Comparison of ENCODE assay signal across 33 cellular contexts in the genomic region with DNA sequence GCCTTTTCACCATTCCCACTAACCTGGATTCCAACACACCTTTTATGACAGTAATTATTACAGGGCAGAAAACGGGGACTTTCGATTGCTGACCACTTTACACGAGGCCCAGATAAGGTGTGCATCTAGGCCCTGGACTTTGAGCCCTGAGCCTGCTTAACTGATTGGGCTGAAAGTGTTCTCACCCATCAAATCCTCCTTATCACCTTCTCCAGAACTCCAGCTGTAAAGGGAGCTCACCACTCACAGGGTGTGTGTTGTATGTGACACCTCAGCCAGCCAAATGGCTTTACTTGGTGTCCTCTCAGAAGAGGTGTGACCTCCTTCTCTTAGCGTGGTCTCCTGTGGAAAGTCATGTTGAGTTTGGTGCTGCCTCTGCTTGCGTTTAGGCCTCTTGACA. TPM values are rescaled to one million over a fixed set of nuclear protein-coding genes. Genes with fewer than 3 reads are reported as not detected.
DNase-seq lines count a peak whose midpoint lies in the region; ATAC-seq, FAIRE-seq and TF ChIP-seq lines count a peak whose summit lies in the region.
"Had no signal": no experiment of that assay in that cellular context is flagged by ENCODE, and none has a peak within 500 bp of the region (broad histone marks: within the 10 kb centered on the region; RNA-seq: fewer than 3 reads in every experiment).

No MANE protein-coding gene starts in this region.

- H3K36me3 Mint-ChIP-seq in naive B cell = peaks cover 21 to 22% of the 10 kb centered on the region in 2 donors
- H3K36me3 Mint-ChIP-seq: natural killer cell had no signal

- WGBS in heart left ventricle, 4 donors = 67 to 78% (median 69%) methylated on average over 5 of the region's 5 CpGs
- WGBS in H1 (ENCODE audit: extremely low coverage in 1 of 2, insufficient coverage in 1 of 2, insufficient read length in 1 of 2, insufficient replicate concordance in 2 of 2, low coverage in 1 of 2, low lambda C conversion rate in 2 of 2, missing lambda C conversion rate in 1 of 2), 2 experiments = 88% methylated on average over 5 of the region's 5 CpGs; no CpG with 5 or more reads in 1 of the 2 experiments

- no peaks in the 10 kb centered on the region for H3K27me3 ChIP-seq in heart left ventricle
- H3K27me3 ChIP-seq in H1 (replicated peaks in 1 of 4; ENCODE audit: control insufficient read depth in 3 of 4, extremely low read depth in 1 of 4, insufficient read depth in 3 of 4, low read length in 3 of 4) = no peaks in the 10 kb centered on the region
- no peaks in the 10 kb centered on the region for H3K27me3 ChIP-seq in upper lobe of right lung
- H3K27me3 ChIP-seq: BE2C, ovary, right atrium auricular region, tibial artery had no signal

- no peaks in the 10 kb centered on the region for H3K27me3 Mint-ChIP-seq in naive B cell
- H3K27me3 Mint-ChIP-seq: dendritic cell treated with granulocyte-macrophage colony-stimulating factor and Interleukin-4, amounts not matched to agents 40 ng/mL and 50 ng/mL, for 4 days; memory B cell; stimulated activated naive CD8-positive, alpha-beta T cell treated with anti-CD3 and anti-CD28 coated beads, Interleukin-15, amount 100 ng/mL, for 72 hours had no signal

- H2AK5ac ChIP-seq in H1 (ENCODE audit: low read depth, low read length) = no peak overlapping the region

- no peak for TF ChIP-seq EP300 in H1 (IDR thresholded peaks at IDR 0.05; ENCODE audit: borderline replicate concordance in 1 of 2, low read depth in 2 of 2, low read length in 2 of 2)

- no peak for DNase-seq in left cardiac atrium
- DNase-seq in heart left ventricle = no peak
- no peak for DNase-seq in H1 (ENCODE audit: low read depth in 1 of 2, low spot score in 2 of 2)
- no peak for DNase-seq in naive B cell
- peak; percentile 5 for DNase-seq in upper lobe of right lung
- DNase-seq in ureter (ENCODE audit: low spot score) = no peak
- DNase-seq: activated CD8-positive, alpha-beta memory T cell treated with anti-CD3 and anti-CD28 coated beads, Interleukin-2, amount 50 U/mL, for 4 hours; anterior cingulate cortex; BE2C; caudate nucleus; GF-D8; GOT3; kidney; natural killer cell; NCI-H1092; NCI-H1930; NCI-H526 treated with DMSO at 0.1 percent for 48 hours; ovary; SK-N-SH; stimulated activated CD4-positive, alpha-beta T cell treated with anti-CD3 and anti-CD28 coated beads, Interleukin-12 subunit alpha, Interleukin-12 subunit beta, amount 100 ng/mL, for 4 hours; stimulated activated CD4-positive, alpha-beta T cell treated with anti-CD3 and anti-CD28 coated beads, Interleukin-4, amount 100 ng/mL, for 24 hours; stimulated activated naive CD8-positive, alpha-beta T cell treated with anti-CD3 and anti-CD28 coated beads, Interleukin-15, amount 100 ng/mL, for 72 hours; tibial artery had no signal

- H3K27ac Mint-ChIP-seq in naive B cell = peak overlapping the region in 5 of 6 donors; percentile 5 to 74 (median 48)
- H3K27ac Mint-ChIP-seq: dendritic cell treated with granulocyte-macrophage colony-stimulating factor and Interleukin-4, amounts not matched to agents 40 ng/mL and 50 ng/mL, for 4 days; memory B cell; natural killer cell had no signal

- H3K27ac ChIP-seq in heart left ventricle (no peak overlapping the region), H1 (ENCODE audit: low read depth, low read length) (peak overlapping the region; percentile 15; the same call in 1 of the 2 replicates), upper lobe of right lung (no peak overlapping the region)
- H3K27ac ChIP-seq: ovary, right atrium auricular region, tibial artery, VCaP had no signal

- H3K4ac ChIP-seq in H1 (replicated peaks; ENCODE audit: insufficient read length, low read depth, low read length) = no peak overlapping the region

- H2BK12ac ChIP-seq in H1 (ENCODE audit: low read depth, low read length) = no peak overlapping the region

- intact Hi-C loops in left cardiac atrium (cut with DNase I) (no loop called here), heart left ventricle (cut with DNase I) (no loop called here), upper lobe of right lung (cut with DNase I) (no loop called here)

- no peak overlapping the region for H3K4me3 Mint-ChIP-seq in naive B cell
- H3K4me3 Mint-ChIP-seq: dendritic cell treated with granulocyte-macrophage colony-stimulating factor and Interleukin-4, amounts not matched to agents 40 ng/mL and 50 ng/mL, for 4 days; memory B cell; natural killer cell; stimulated activated naive CD8-positive, alpha-beta T cell treated with anti-CD3 and anti-CD28 coated beads, Interleukin-15, amount 100 ng/mL, for 72 hours had no signal

- no peak overlapping the region for H3K14ac ChIP-seq in H1 (ENCODE audit: insufficient read length)

- H2BK15ac ChIP-seq in H1 (ENCODE audit: low read length) = no peak overlapping the region

- peaks cover 0 to 64% of the 10 kb centered on the region in 2 experiments; a peak in 2 of 4 replicates for H3K79me2 ChIP-seq in H1 (ENCODE audit: control insufficient read depth in 1 of 2, insufficient read depth in 2 of 2, low read length in 2 of 2)

- POLR2A ChIA-PET in H1 (lab: Charles Lee; ENCODE audit: partially characterized antibody) = interaction anchor here (0.6 kb wide), 1 partner anchor 69 kb away, joined by 3 read pairs; no protein-coding TSS in a partner anchor

- peak; percentile 86 to 94 for ATAC-seq in left cardiac atrium
- no peak for ATAC-seq in heart left ventricle
- no peak for ATAC-seq in naive B cell (ENCODE audit: low read depth in 2 of 2)
- ATAC-seq in upper lobe of right lung = no peak
- no peak for ATAC-seq in GM18517 (IDR thresholded peaks at IDR 0.05; ENCODE audit: unreplicated experiment)
- ATAC-seq in HG02610 (IDR thresholded peaks at IDR 0.05; ENCODE audit: unreplicated experiment) = no peak
- ATAC-seq: activated naive CD4-positive, alpha-beta T cell treated with anti-CD3 and anti-CD28 coated beads, Interleukin-2, amount 50 U/mL, for 72 hours; natural killer cell; stimulated activated naive CD8-positive, alpha-beta T cell treated with anti-CD3 and anti-CD28 coated beads, Interleukin-15, amount 100 ng/mL, for 72 hours had no signal

- H3K23me2 ChIP-seq in H1 (ENCODE audit: low read depth, low read length) = no peaks in the 10 kb centered on the region; the same call in 1 of the 2 replicates

- peaks cover 53 to 89% (median 66%) of the 10 kb centered on the region in 3 donors for H3K4me1 Mint-ChIP-seq in naive B cell
- H3K4me1 Mint-ChIP-seq: stimulated activated naive CD8-positive, alpha-beta T cell treated with anti-CD3 and anti-CD28 coated beads, Interleukin-15, amount 100 ng/mL, for 72 hours had no signal

- no peak overlapping the region for H3K4me3 ChIP-seq in heart left ventricle
- H3K4me3 ChIP-seq in H1 (ENCODE audit: extremely low read depth in 1 of 4, insufficient read depth in 2 of 4, low read depth in 3 of 4, low read length in 4 of 4) = no peak overlapping the region
- no peak overlapping the region for H3K4me3 ChIP-seq in upper lobe of right lung
- H3K4me3 ChIP-seq: ovary, right atrium auricular region, tibial artery had no signal

- H3K9me3 Mint-ChIP-seq in naive B cell = no peaks in the 10 kb centered on the region
- H3K9me3 Mint-ChIP-seq: dendritic cell treated with granulocyte-macrophage colony-stimulating factor and Interleukin-4, amounts not matched to agents 40 ng/mL and 50 ng/mL, for 4 days; memory B cell; natural killer cell had no signal

- H3K4me1 ChIP-seq in heart left ventricle = peaks cover 0 to 4% (median 0%) of the 10 kb centered on the region in 12 donors
- H3K4me1 ChIP-seq in H1 (replicated peaks in 1 of 4; ENCODE audit: control insufficient read depth in 3 of 4, insufficient read depth in 4 of 4, low read length in 3 of 4) = no peaks in the 10 kb centered on the region
- H3K4me1 ChIP-seq in upper lobe of right lung = no peaks in the 10 kb centered on the region
- H3K4me1 ChIP-seq: BE2C, right atrium auricular region, tibial artery had no signal

- no peak overlapping the region for H3K18ac ChIP-seq in H1 (ENCODE audit: extremely low read depth, low read length)

- H3K79me1 ChIP-seq in H1 (ENCODE audit: low read depth, low read length) = peaks cover 7% of the 10 kb centered on the region

- TF ChIP-seq RAD21 in H1 (IDR thresholded peaks at IDR 0.05 in 1 of 2, conservative IDR thresholded peaks at IDR 0.05 in 1 of 2; ENCODE audit: low read depth in 2 of 2, low read length in 2 of 2) = no peak

- H3K23ac ChIP-seq in H1 (ENCODE audit: insufficient read length) = no peak overlapping the region

- FAIRE-seq in H1 (lab: Jason Lieb, UNC) = no peak
- FAIRE-seq: GM18507, kidney had no signal

- CTCF ChIA-PET in H1 (lab: Charles Lee; ENCODE audit: partially characterized antibody) = interaction anchor here (0.6 to 1.6 kb wide), 3 partner anchors 11 to 69 kb away, joined by 3 to 5 read pairs (median 3); no protein-coding TSS in a partner anchor

- TF ChIP-seq POLR2A in heart left ventricle (IDR thresholded peaks at IDR 0.05) = no peak
- no peak for TF ChIP-seq POLR2A in H1 (IDR thresholded peaks at IDR 0.05; ENCODE audit: control extremely low read depth in 1 of 2, low read depth in 2 of 2, low read length in 2 of 2)

- H3K9me3 ChIP-seq in heart left ventricle (no peaks in the 10 kb centered on the region), H1 (ENCODE audit: insufficient read depth in 2 of 2, low read depth in 1 of 2, low read length in 1 of 2) (no peaks in the 10 kb centered on the region), upper lobe of right lung (no peaks in the 10 kb centered on the region)
- H3K9me3 ChIP-seq: BE2C, ovary, right atrium auricular region, SK-N-SH, tibial artery had no signal

- no peak for TF ChIP-seq CTCF in heart left ventricle (IDR thresholded peaks at IDR 0.05)
- no peak for TF ChIP-seq CTCF in H1 (IDR thresholded peaks at IDR 0.05; ENCODE audit: control extremely low read depth in 1 of 3, insufficient read depth in 1 of 3, low read depth in 1 of 3, low read length in 3 of 3)
- TF ChIP-seq CTCF in upper lobe of right lung (IDR thresholded peaks at IDR 0.05) = no peak

- no peak overlapping the region for H4K91ac ChIP-seq in H1 (replicated peaks; ENCODE audit: insufficient read length, low read length)

- no peak overlapping the region for H4K5ac ChIP-seq in H1 (ENCODE audit: insufficient read length, low read depth, low read length)

- H4K20me1 ChIP-seq in H1 (replicated peaks in 1 of 2; ENCODE audit: control insufficient read depth in 1 of 2, insufficient read depth in 2 of 2, low read length in 2 of 2) = peaks cover 0 to 2% of the 10 kb centered on the region in 2 experiments

- no peak overlapping the region for H2BK5ac ChIP-seq in H1 (ENCODE audit: low read depth, low read length)

- no peak overlapping the region for H2AFZ ChIP-seq in H1 (ENCODE audit: low read length)

- H4K8ac ChIP-seq in H1 (ENCODE audit: extremely low read depth, insufficient read depth, low read length) = no peak overlapping the region

- H3K9ac ChIP-seq in H1 (replicated peaks in 1 of 4; ENCODE audit: extremely low read depth in 1 of 4, low read depth in 3 of 4, low read length in 3 of 4) = peak overlapping the region in 1 of 4 experiments; percentile 25; a peak in 1 of 7 replicates
- H3K9ac ChIP-seq: SK-N-SH had no signal

- H3K36me3 ChIP-seq in heart left ventricle (no peaks in the 10 kb centered on the region), H1 (ENCODE audit: control insufficient read depth in 2 of 4, insufficient read depth in 4 of 4, low read length in 3 of 4) (peaks cover 0 to 3% (median 0%) of the 10 kb centered on the region in 4 experiments; a peak in 1 of 8 replicates), upper lobe of right lung (no peaks in the 10 kb centered on the region)
- H3K36me3 ChIP-seq: BE2C, ovary, right atrium auricular region, tibial artery had no signal

- H3K56ac ChIP-seq in H1 (replicated peaks; ENCODE audit: insufficient read length, low read depth, low read length) = no peak overlapping the region

- no peak overlapping the region for H3K4me2 ChIP-seq in H1 (ENCODE audit: insufficient read depth in 1 of 2, low read depth in 2 of 2, low read length in 2 of 2)
- H3K4me2 ChIP-seq: SK-N-SH had no signal

- no peak overlapping the region for H2BK20ac ChIP-seq in H1 (ENCODE audit: low read length)

- H2BK120ac ChIP-seq in H1 (replicated peaks; ENCODE audit: low read depth, low read length) = no peak overlapping the region

RNA-seq across cellular contexts. Expression of a gene that starts 36.5 kb away (rescaled TPM):
- total RNA-seq in left cardiac atrium (1 to 10 TPM; 9.8 to 10.0 TPM), heart left ventricle (10 to 100 TPM in 4 of 9 donors, 1 to 10 TPM in 5; 6.3 to 22.9 (median 9.4) TPM), upper lobe of right lung (66.3 TPM), ureter (60.4 TPM)
- polyA plus RNA-seq in heart left ventricle (1 to 10 TPM; 4.7 to 8.5 TPM), H1 (2011; rRNA removed) (15.0 and 20.7 TPM in 2 replicates), naive B cell (ENCODE audit: low read depth in 6 of 6) (10 to 100 TPM in 5 of 6 donors, 1 to 10 TPM in 1; 9.2 to 43.0 (median 19.5) TPM)
- 43.0 and 54.9 TPM in 2 replicates for total RNA-seq in H1 (2021; fragmentation: NEBNext Ultra II Directional; extraction: Animal tissue kit (Norgen Biotek cat#: 25700))
- 6.4 TPM for polyA plus RNA-seq in H1 (2011; cell fraction: cytosol; rRNA removed)
- 18.8 TPM for polyA plus RNA-seq in H1 (2011; cell fraction: nucleus; rRNA removed)
- 20.8 to 28.2 TPM (median 23.1 TPM) in 4 replicates for polyA plus RNA-seq in H1 (2012, experiment 1 of 2)
- polyA plus RNA-seq in H1 (2012, experiment 2 of 2) = 11.1 TPM
- 13.0 TPM for polyA plus RNA-seq in H1 (2013, experiment 1 of 2)
- polyA plus RNA-seq in H1 (2013, experiment 2 of 2) = 12.9 TPM
- 29.1 and 30.5 TPM in 2 replicates for polyA minus RNA-seq in H1 (2011; rRNA and poly(A)+ RNA removed)
- polyA minus RNA-seq in H1 (2011; cell fraction: cytosol; rRNA and poly(A)+ RNA removed) = 25.5 TPM
- 35.5 TPM for polyA minus RNA-seq in H1 (2011; cell fraction: nucleus; rRNA and poly(A)+ RNA removed)

RNA-seq across cellular contexts. Expression of a gene that starts 37.1 kb away (rescaled TPM):
- total RNA-seq in left cardiac atrium = not detected
- not detected for total RNA-seq in heart left ventricle
- polyA plus RNA-seq in heart left ventricle = not detected
- total RNA-seq in H1 (2021; fragmentation: NEBNext Ultra II Directional; extraction: Animal tissue kit (Norgen Biotek cat#: 25700)) = not detected in 2 replicates
- not detected in 2 replicates for polyA plus RNA-seq in H1 (2011; rRNA removed)
- polyA plus RNA-seq in H1 (2011; cell fraction: cytosol; rRNA removed) = not detected
- 0.01 TPM for polyA plus RNA-seq in H1 (2011; cell fraction: nucleus; rRNA removed)
- polyA plus RNA-seq in H1 (2012, experiment 1 of 2) = 0.01 TPM in 1 of 4 replicates, not detected in the others
- polyA plus RNA-seq in H1 (2012, experiment 2 of 2) = not detected
- under 0.01 TPM for polyA plus RNA-seq in H1 (2013, experiment 1 of 2)
- polyA plus RNA-seq in H1 (2013, experiment 2 of 2) = not detected
- not detected in 2 replicates for polyA minus RNA-seq in H1 (2011; rRNA and poly(A)+ RNA removed)
- not detected for polyA minus RNA-seq in H1 (2011; cell fraction: cytosol; rRNA and poly(A)+ RNA removed)
- not detected for polyA minus RNA-seq in H1 (2011; cell fraction: nucleus; rRNA and poly(A)+ RNA removed)
- polyA plus RNA-seq in naive B cell (ENCODE audit: low read depth in 6 of 6) = under 1 TPM in 1 of 6 donors, not detected in 5; 0.03 TPM
- not detected for total RNA-seq in upper lobe of right lung
- total RNA-seq in ureter = not detected
- total RNA-seq: A673; activated naive CD4-positive, alpha-beta T cell treated with anti-CD3 and anti-CD28 coated beads, Interleukin-2, amount 50 U/mL, for 72 hours; kidney; natural killer cell; ovary; right atrium auricular region; T-helper 2 cell treated with Interferon-gamma antibody and Interleukin-4, amounts not matched to agents 100 ng/mL and 5 ng/mL, for 36 hours had no signal
- polyA plus RNA-seq: ovary, SK-N-SH had no signal

Comparison
In these comparisons a context has a peak if more than half of its experiments do, and no peak if none do; other contexts are left out.
1. ATAC-seq: peak in left cardiac atrium (2 of 2); none in heart left ventricle (0 of 4), naive B cell (0 of 2), upper lobe of right lung (single experiment), GM18517 (single experiment) and HG02610 (single experiment).